In genomic region chr1:8938232-8939117, GRCh38 we compare ENCODE assay signal across 16 cellular contexts. TPM values are rescaled to one million over a fixed set of nuclear protein-coding genes. Genes with fewer than 3 reads are reported as not detected.
DNase-seq lines count a peak whose midpoint lies in the region; ATAC-seq and TF ChIP-seq lines count a peak whose summit lies in the region.
"Had no signal": no experiment of that assay in that cellular context is flagged by ENCODE, and none has a peak within 500 bp of the region (broad histone marks: within the 10 kb centered on the region; RNA-seq: fewer than 3 reads in every experiment).

No MANE protein-coding gene starts in this region.

- 33 to 40% methylated on average over 7 of the region's 7 CpGs for WGBS in tibial nerve, 2 donors

- intact Hi-C loops in natural killer cell (cut with micrococcal nuclease) (no loop called here), dorsolateral prefrontal cortex (cut with DNase I) (no loop called here)

- TF ChIP-seq POLR2A in tibial nerve (IDR thresholded peaks at IDR 0.05): no peak

- H3K4me3 ChIP-seq in dorsolateral prefrontal cortex (no peak overlapping the region), tibial nerve (no peak overlapping the region)
- H3K4me3 ChIP-seq: heart left ventricle had no signal

- TF ChIP-seq CTCF in natural killer cell (IDR thresholded peaks at IDR 0.05) (no peak), dorsolateral prefrontal cortex (IDR thresholded peaks at IDR 0.05 in 54 of 56, conservative IDR thresholded peaks at IDR 0.05 in 2 of 56; ENCODE audit: low read depth in 1 of 56, partially characterized antibody in 56 of 56) (no peak), tibial nerve (IDR thresholded peaks at IDR 0.05) (no peak)

- no peaks in the 10 kb centered on the region for H3K36me3 ChIP-seq in tibial nerve
- H3K36me3 ChIP-seq: BE2C, heart left ventricle had no signal

- peaks cover 0 to 7% (median 0%) of the 10 kb centered on the region in 4 donors for H3K9me3 ChIP-seq in tibial nerve
- H3K9me3 ChIP-seq: BE2C had no signal

- H3K4me3 Mint-ChIP-seq in natural killer cell treated with Interleukin-12 subunit alpha and Interleukin-12 subunit beta and Interleukin-15 and Interleukin-18, amount 100 ng/mL, for 72 hours: peak overlapping the region; percentile 37
- H3K4me3 Mint-ChIP-seq in natural killer cell: no peak overlapping the region

- peaks cover 0 to 31% (median 10%) of the 10 kb centered on the region in 4 donors for H3K4me1 ChIP-seq in tibial nerve
- H3K4me1 ChIP-seq: BE2C had no signal

- H3K27me3 Mint-ChIP-seq in natural killer cell treated with Interleukin-12 subunit alpha and Interleukin-12 subunit beta and Interleukin-15 and Interleukin-18, amount 100 ng/mL, for 72 hours: peaks cover 6 to 8% of the 10 kb centered on the region in 2 donors
- H3K27me3 Mint-ChIP-seq in natural killer cell (ENCODE audit: low read depth in 2 of 2): peaks cover 0 to 8% of the 10 kb centered on the region in 2 donors

- H3K36me3 Mint-ChIP-seq in natural killer cell treated with Interleukin-12 subunit alpha and Interleukin-12 subunit beta and Interleukin-15 and Interleukin-18, amount 100 ng/mL, for 72 hours: no peaks in the 10 kb centered on the region
- no peaks in the 10 kb centered on the region for H3K36me3 Mint-ChIP-seq in natural killer cell

- peak overlapping the region; percentile 44 to 79 for H3K27ac Mint-ChIP-seq in natural killer cell treated with Interleukin-12 subunit alpha and Interleukin-12 subunit beta and Interleukin-15 and Interleukin-18, amount 100 ng/mL, for 72 hours
- H3K27ac Mint-ChIP-seq in natural killer cell: no peak overlapping the region

- peak; percentile 57 to 69 for ATAC-seq in natural killer cell treated with Interleukin-12 subunit alpha and Interleukin-12 subunit beta and Interleukin-15 and Interleukin-18, amount 100 ng/mL, for 72 hours
- no peak for ATAC-seq in natural killer cell
- no peak for ATAC-seq in GM18909 (IDR thresholded peaks at IDR 0.05; ENCODE audit: poor library complexity, unreplicated experiment)
- ATAC-seq: HepG2 had no signal

- peak in 1 of 2 donors; percentile 16 for TF ChIP-seq EP300 in tibial nerve (IDR thresholded peaks at IDR 0.05)

- no peak for DNase-seq in natural killer cell treated with Interleukin-12 subunit alpha and Interleukin-12 subunit beta and Interleukin-15 and Interleukin-18, amount 100 ng/mL, for 72 hours (ENCODE audit: low spot score)
- DNase-seq in natural killer cell (no peak), SKM-1 (lab: John Stamatoyannopoulos, UW; ENCODE audit: unreplicated experiment) (peak; percentile 45), dorsolateral prefrontal cortex (no peak), tibial nerve (ENCODE audit: low spot score in 2 of 2) (no peak), NCI-H146 (lab: John Stamatoyannopoulos, UW) (no peak), DMS153 treated with DMSO at 0.1 percent for 48 hours (lab: John Stamatoyannopoulos, UW; ENCODE audit: unreplicated experiment) (no peak)
- DNase-seq: activated gamma-delta T cell; BE2C; H7; heart left ventricle; stimulated activated CD4-positive, alpha-beta T cell treated with anti-CD3 and anti-CD28 coated beads, Interleukin-15, amount 100 ng/mL, for 24 hours had no signal

- H3K27me3 ChIP-seq in dorsolateral prefrontal cortex (no peaks in the 10 kb centered on the region), tibial nerve (no peaks in the 10 kb centered on the region)
- H3K27me3 ChIP-seq: BE2C, heart left ventricle had no signal

- H3K27ac ChIP-seq in dorsolateral prefrontal cortex: peak overlapping the region in 46 of 59 donors; percentile 2 to 99 (median 74)
- H3K27ac ChIP-seq in tibial nerve: peak overlapping the region; percentile 50 to 96 (median 76)

- peaks cover 27 to 29% of the 10 kb centered on the region in 2 donors for H3K4me1 Mint-ChIP-seq in natural killer cell treated with Interleukin-12 subunit alpha and Interleukin-12 subunit beta and Interleukin-15 and Interleukin-18, amount 100 ng/mL, for 72 hours (ENCODE audit: low read depth in 2 of 2)
- peaks cover 0 to 4% of the 10 kb centered on the region in 2 donors for H3K4me1 Mint-ChIP-seq in natural killer cell

- H3K9me3 Mint-ChIP-seq in natural killer cell treated with Interleukin-12 subunit alpha and Interleukin-12 subunit beta and Interleukin-15 and Interleukin-18, amount 100 ng/mL, for 72 hours: no peaks in the 10 kb centered on the region
- H3K9me3 Mint-ChIP-seq in natural killer cell: no peaks in the 10 kb centered on the region

RNA-seq across cellular contexts. Expression of gene CA6, which starts 7.2 kb away (rescaled TPM):
- not detected for total RNA-seq in natural killer cell treated with Interleukin-12 subunit alpha and Interleukin-12 subunit beta and Interleukin-15 and Interleukin-18, amount 100 ng/mL, for 72 hours
- total RNA-seq in natural killer cell: not detected
- total RNA-seq in dorsolateral prefrontal cortex: under 1 TPM in 1 of 120 experiments, not detected in 119; 0.65 TPM
- total RNA-seq in tibial nerve: not detected
- total RNA-seq: H7, heart left ventricle, HepG2, liver, osteocyte had no signal

RNA-seq across cellular contexts. Expression of gene ENO1, which starts 60.0 kb away (rescaled TPM):
- 1,000 to 10,000 TPM; 2,254 to 2,801 TPM for total RNA-seq in natural killer cell treated with Interleukin-12 subunit alpha and Interleukin-12 subunit beta and Interleukin-15 and Interleukin-18, amount 100 ng/mL, for 72 hours
- total RNA-seq in natural killer cell (100 to 1,000 TPM; 254 to 299 (median 266) TPM), dorsolateral prefrontal cortex (100 to 1,000 TPM; 469 to 938 (median 635) TPM), tibial nerve (100 to 1,000 TPM; 373 to 741 (median 459) TPM)

Comparison
In these comparisons a context has a peak if more than half of its experiments do, and no peak if none do; other contexts are left out.
1. ATAC-seq: peak in natural killer cell treated with Interleukin-12 subunit alpha and Interleukin-12 subunit beta and Interleukin-15 and Interleukin-18, amount 100 ng/mL, for 72 hours (2 of 2); none in natural killer cell (0 of 3) and GM18909 (single experiment).
2. H3K27ac Mint-ChIP-seq: peak in natural killer cell treated with Interleukin-12 subunit alpha and Interleukin-12 subunit beta and Interleukin-15 and Interleukin-18, amount 100 ng/mL, for 72 hours (2 of 2); none in natural killer cell (0 of 2).